ENCODE assay signal across 10 cellular contexts in the genomic region with DNA sequence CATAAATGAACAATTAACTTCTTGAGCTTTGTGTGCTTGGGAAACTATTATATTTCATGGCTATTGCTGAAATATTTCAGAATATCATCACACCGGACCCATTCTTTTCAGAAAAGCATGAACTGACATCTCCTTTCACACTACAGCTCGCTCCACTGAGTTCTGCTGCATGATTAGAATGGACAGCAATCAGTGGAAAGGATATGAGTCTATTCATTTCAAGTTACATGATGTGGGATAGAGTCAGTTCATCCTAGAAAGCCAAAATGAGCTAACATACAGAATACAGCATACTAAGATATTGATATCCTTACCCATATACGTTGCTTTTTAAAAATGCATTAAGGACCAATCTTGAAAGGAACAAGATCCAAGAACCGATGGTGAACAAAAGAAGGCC. TPM values are rescaled to one million over a fixed set of nuclear protein-coding genes. Genes with fewer than 3 reads are reported as not detected.
DNase-seq lines count a peak whose midpoint lies in the region; ATAC-seq and TF ChIP-seq lines count a peak whose summit lies in the region.
"Had no signal": no experiment of that assay in that cellular context is flagged by ENCODE, and none has a peak within 500 bp of the region (broad histone marks: within the 10 kb centered on the region; RNA-seq: fewer than 3 reads in every experiment).

No MANE protein-coding gene starts in this region.

- H3K27ac Mint-ChIP-seq in HFFc6, result peak overlapping the region; percentile 93
- peak overlapping the region; percentile 38; the same call in 1 of the 2 replicates for H3K27ac Mint-ChIP-seq in WTC11
- H3K27ac Mint-ChIP-seq in immature natural killer cell, result peak overlapping the region; percentile 83 to 95 (median 88)

- peak overlapping the region; percentile 85 for H3K27ac ChIP-seq in smooth muscle cell (ENCODE audit: low read depth)

- 85% methylated on average over 4 of the region's 4 CpGs for WGBS in smooth muscle cell (ENCODE audit: low lambda C conversion rate)

- H3K4me2 ChIP-seq in smooth muscle cell, result peak overlapping the region; percentile 87

- H3K4me1 Mint-ChIP-seq in HFFc6 (ENCODE audit: low read depth) (peaks cover 47% of the 10 kb centered on the region), WTC11 (peaks cover 35% of the 10 kb centered on the region), immature natural killer cell (peaks cover 39 to 50% of the 10 kb centered on the region in 2 donors)

- H4K20me1 ChIP-seq in smooth muscle cell (ENCODE audit: low read depth), result peaks cover 32% of the 10 kb centered on the region

- H3K4me3 Mint-ChIP-seq in HFFc6, result peak overlapping the region; percentile 82
- peak overlapping the region; percentile 67 for H3K4me3 Mint-ChIP-seq in WTC11
- H3K4me3 Mint-ChIP-seq in immature natural killer cell, result peak overlapping the region; percentile 75 to 90 (median 86)

- TF ChIP-seq CTCF in HFFc6 (IDR thresholded peaks at IDR 0.05) (no peak), WTC11 (IDR thresholded peaks at IDR 0.05) (no peak), smooth muscle cell (IDR thresholded peaks at IDR 0.05; ENCODE audit: borderline replicate concordance, insufficient read depth, poor library complexity, severe bottlenecking) (no peak)

- DNase-seq in HFFc6 (no peak), WTC11 (ENCODE audit: low spot score) (no peak), immature natural killer cell (no peak), smooth muscle cell (lab: John Stamatoyannopoulos, UW; ENCODE audit: unreplicated experiment) (no peak), RKO (ENCODE audit: low spot score) (no peak), NAMALWA (ENCODE audit: low spot score) (no peak), NCI-H1694 treated with DMSO at 0.1 percent for 48 hours (lab: John Stamatoyannopoulos, UW) (no peak)
- DNase-seq in stimulated activated CD4-positive, alpha-beta T cell treated with anti-CD3 and anti-CD28 coated beads, Interleukin-2, amount 100 ng/mL, for 48 hours, result no peak
- DNase-seq: activated effector memory CD4-positive, alpha-beta T cell treated with Interleukin-2 at 50 U/mL for 16 hours; spleen had no signal

- peaks cover 4% of the 10 kb centered on the region; the same call in 1 of the 2 replicates for H3K27me3 Mint-ChIP-seq in HFFc6 (ENCODE audit: insufficient read depth)
- H3K27me3 Mint-ChIP-seq in WTC11 (ENCODE audit: low read depth), result peaks cover 19% of the 10 kb centered on the region
- peaks cover 12 to 27% (median 25%) of the 10 kb centered on the region in 3 donors for H3K27me3 Mint-ChIP-seq in immature natural killer cell (ENCODE audit: low read depth in 3 of 3)

- H2AFZ ChIP-seq in smooth muscle cell (ENCODE audit: low read depth), result no peak overlapping the region

- no peaks in the 10 kb centered on the region for H3K9me3 Mint-ChIP-seq in HFFc6
- no peaks in the 10 kb centered on the region for H3K9me3 Mint-ChIP-seq in WTC11
- no peaks in the 10 kb centered on the region for H3K9me3 Mint-ChIP-seq in immature natural killer cell

- peak overlapping the region; percentile 65 for H3K9ac ChIP-seq in smooth muscle cell (ENCODE audit: low read depth)

- no peaks in the 10 kb centered on the region for H3K9me3 ChIP-seq in smooth muscle cell (replicated peaks; ENCODE audit: low read depth)
- H3K9me3 ChIP-seq: spleen had no signal

- no peaks in the 10 kb centered on the region for H3K79me2 ChIP-seq in smooth muscle cell (ENCODE audit: low read depth)

- H3K4me3 ChIP-seq in smooth muscle cell, result peak overlapping the region; percentile 64

- CTCF ChIA-PET in WTC11 (lab: Charles Lee), result interaction anchor here (0.5 to 1.6 kb wide), 13 partner anchors 11 to 342 kb away, joined by 3 to 7 read pairs (median 4); no protein-coding TSS in a partner anchor

- no peaks in the 10 kb centered on the region for H3K27me3 ChIP-seq in smooth muscle cell (ENCODE audit: low read depth)
- H3K27me3 ChIP-seq: spleen had no signal

- POLR2A ChIA-PET in WTC11 (lab: Charles Lee), result no interaction called here

- ATAC-seq in WTC11, result no peak

- H3K4me1 ChIP-seq in smooth muscle cell (ENCODE audit: low read depth), result peaks cover 32% of the 10 kb centered on the region

- H3K36me3 ChIP-seq in smooth muscle cell (ENCODE audit: low read depth), result peaks cover 5% of the 10 kb centered on the region

- peaks cover 19% of the 10 kb centered on the region for H3F3A ChIP-seq in smooth muscle cell (ENCODE audit: low read depth)

- H3K36me3 Mint-ChIP-seq in HFFc6 (ENCODE audit: low read depth) (no peaks in the 10 kb centered on the region), WTC11 (peaks cover 5% of the 10 kb centered on the region; the same call in 1 of the 2 replicates), immature natural killer cell (no peaks in the 10 kb centered on the region)

TF ChIP-seq in WTC11, 78 proteins besides CTCF, POLR2A, EP300 and RAD21 (continues in another document):
- TF ChIP-seq RELA (CRISPR knock-in tag; IDR thresholded peaks at IDR 0.05; ENCODE audit: borderline replicate concordance) (no peak), PRRX2 (CRISPR knock-in tag; IDR thresholded peaks at IDR 0.05) (no peak), ZNF317 (CRISPR knock-in tag; IDR thresholded peaks at IDR 0.05; ENCODE audit: borderline replicate concordance, low read depth) (no peak), ZNF671 (CRISPR knock-in tag; IDR thresholded peaks at IDR 0.05) (no peak), ETV6 (CRISPR knock-in tag; IDR thresholded peaks at IDR 0.05) (no peak), FOXK1 (CRISPR knock-in tag; IDR thresholded peaks at IDR 0.05) (no peak), ZNF121 (CRISPR knock-in tag; IDR thresholded peaks at IDR 0.05) (no peak), SMAD4 (CRISPR knock-in tag; IDR thresholded peaks at IDR 0.05) (no peak)
- TF ChIP-seq, protein P1, sequence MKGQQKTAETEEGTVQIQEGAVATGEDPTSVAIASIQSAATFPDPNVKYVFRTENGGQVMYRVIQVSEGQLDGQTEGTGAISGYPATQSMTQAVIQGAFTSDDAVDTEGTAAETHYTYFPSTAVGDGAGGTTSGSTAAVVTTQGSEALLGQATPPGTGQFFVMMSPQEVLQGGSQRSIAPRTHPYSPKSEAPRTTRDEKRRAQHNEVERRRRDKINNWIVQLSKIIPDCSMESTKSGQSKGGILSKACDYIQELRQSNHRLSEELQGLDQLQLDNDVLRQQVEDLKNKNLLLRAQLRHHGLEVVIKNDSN (CRISPR knock-in tag; IDR thresholded peaks at IDR 0.05), result no peak
- TF ChIP-seq, protein P2, sequence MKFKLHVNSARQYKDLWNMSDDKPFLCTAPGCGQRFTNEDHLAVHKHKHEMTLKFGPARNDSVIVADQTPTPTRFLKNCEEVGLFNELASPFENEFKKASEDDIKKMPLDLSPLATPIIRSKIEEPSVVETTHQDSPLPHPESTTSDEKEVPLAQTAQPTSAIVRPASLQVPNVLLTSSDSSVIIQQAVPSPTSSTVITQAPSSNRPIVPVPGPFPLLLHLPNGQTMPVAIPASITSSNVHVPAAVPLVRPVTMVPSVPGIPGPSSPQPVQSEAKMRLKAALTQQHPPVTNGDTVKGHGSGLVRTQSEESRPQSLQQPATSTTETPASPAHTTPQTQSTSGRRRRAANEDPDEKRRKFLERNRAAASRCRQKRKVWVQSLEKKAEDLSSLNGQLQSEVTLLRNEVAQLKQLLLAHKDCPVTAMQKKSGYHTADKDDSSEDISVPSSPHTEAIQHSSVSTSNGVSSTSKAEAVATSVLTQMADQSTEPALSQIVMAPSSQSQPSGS (CRISPR knock-in tag; IDR thresholded peaks at IDR 0.05; ENCODE audit: borderline replicate concordance, low read depth), result no peak
- TF ChIP-seq, protein P3, sequence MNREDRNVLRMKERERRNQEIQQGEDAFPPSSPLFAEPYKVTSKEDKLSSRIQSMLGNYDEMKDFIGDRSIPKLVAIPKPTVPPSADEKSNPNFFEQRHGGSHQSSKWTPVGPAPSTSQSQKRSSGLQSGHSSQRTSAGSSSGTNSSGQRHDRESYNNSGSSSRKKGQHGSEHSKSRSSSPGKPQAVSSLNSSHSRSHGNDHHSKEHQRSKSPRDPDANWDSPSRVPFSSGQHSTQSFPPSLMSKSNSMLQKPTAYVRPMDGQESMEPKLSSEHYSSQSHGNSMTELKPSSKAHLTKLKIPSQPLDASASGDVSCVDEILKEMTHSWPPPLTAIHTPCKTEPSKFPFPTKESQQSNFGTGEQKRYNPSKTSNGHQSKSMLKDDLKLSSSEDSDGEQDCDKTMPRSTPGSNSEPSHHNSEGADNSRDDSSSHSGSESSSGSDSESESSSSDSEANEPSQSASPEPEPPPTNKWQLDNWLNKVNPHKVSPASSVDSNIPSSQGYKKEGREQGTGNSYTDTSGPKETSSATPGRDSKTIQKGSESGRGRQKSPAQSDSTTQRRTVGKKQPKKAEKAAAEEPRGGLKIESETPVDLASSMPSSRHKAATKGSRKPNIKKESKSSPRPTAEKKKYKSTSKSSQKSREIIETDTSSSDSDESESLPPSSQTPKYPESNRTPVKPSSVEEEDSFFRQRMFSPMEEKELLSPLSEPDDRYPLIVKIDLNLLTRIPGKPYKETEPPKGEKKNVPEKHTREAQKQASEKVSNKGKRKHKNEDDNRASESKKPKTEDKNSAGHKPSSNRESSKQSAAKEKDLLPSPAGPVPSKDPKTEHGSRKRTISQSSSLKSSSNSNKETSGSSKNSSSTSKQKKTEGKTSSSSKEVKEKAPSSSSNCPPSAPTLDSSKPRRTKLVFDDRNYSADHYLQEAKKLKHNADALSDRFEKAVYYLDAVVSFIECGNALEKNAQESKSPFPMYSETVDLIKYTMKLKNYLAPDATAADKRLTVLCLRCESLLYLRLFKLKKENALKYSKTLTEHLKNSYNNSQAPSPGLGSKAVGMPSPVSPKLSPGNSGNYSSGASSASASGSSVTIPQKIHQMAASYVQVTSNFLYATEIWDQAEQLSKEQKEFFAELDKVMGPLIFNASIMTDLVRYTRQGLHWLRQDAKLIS (CRISPR knock-in tag; IDR thresholded peaks at IDR 0.05; ENCODE audit: borderline replicate concordance), result no peak

RNA-seq across cellular contexts. Expression of a gene that starts 1.1 kb away (rescaled TPM):
- 10 to 100 TPM in 5 of 6 experiments, 1 to 10 TPM in 1; 9.3 to 10.6 (median 10.4) TPM for total RNA-seq in HFFc6 (2021; fragmentation: NEBNext Ultra II Directional; extraction: Animal tissue kit (Norgen Biotek cat#: 25700))
- total RNA-seq in WTC11 (2021) (18.7 to 21.3 TPM (median 19.9 TPM) in 3 replicates), smooth muscle cell (6.2 and 9.3 TPM in 2 replicates)
- polyA plus RNA-seq in immature natural killer cell (10 to 100 TPM; 12.1 to 62.1 (median 23.8) TPM), smooth muscle cell (5.5 and 9.3 TPM in 2 replicates)

RNA-seq across cellular contexts. Expression of a gene that starts 46.4 kb away (rescaled TPM):
- total RNA-seq in HFFc6 (2021; fragmentation: NEBNext Ultra II Directional; extraction: Animal tissue kit (Norgen Biotek cat#: 25700)), result 10 to 100 TPM; 15.8 to 19.5 (median 17.7) TPM
- total RNA-seq in WTC11 (2021) (21.6 to 26.4 TPM (median 25.7 TPM) in 3 replicates), smooth muscle cell (26.4 and 31.0 TPM in 2 replicates)
- polyA plus RNA-seq in immature natural killer cell (10 to 100 TPM; 15.9 to 24.0 (median 18.5) TPM), smooth muscle cell (20.1 and 20.5 TPM in 2 replicates)

RNA-seq across cellular contexts. Expression of a gene that starts 56.4 kb away (rescaled TPM):
- total RNA-seq in HFFc6 (2021; fragmentation: NEBNext Ultra II Directional; extraction: Animal tissue kit (Norgen Biotek cat#: 25700)), result 10 to 100 TPM; 17.3 to 20.6 (median 18.6) TPM
- 14.0 to 14.8 TPM (median 14.6 TPM) in 3 replicates for total RNA-seq in WTC11 (2021)
- 10 to 100 TPM in 1 of 3 donors, 1 to 10 TPM in 2; 6.8 to 12.2 (median 8.7) TPM for polyA plus RNA-seq in immature natural killer cell
- total RNA-seq in smooth muscle cell, result 25.6 and 27.0 TPM in 2 replicates
- polyA plus RNA-seq in smooth muscle cell, result 14.8 and 15.0 TPM in 2 replicates

Comparison
In these comparisons a context has a peak if more than half of its experiments do, and no peak if none do; other contexts are left out.
1. H3K27ac Mint-ChIP-seq: peak in every context shown above with its lines; median percentile 93 in HFFc6; 88 in immature natural killer cell; 38 in WTC11.